In genomic region chr18:65523461-65523860, GRCh38 we compare ENCODE assay signal across 1 cellular context.
TF ChIP-seq lines count a peak whose summit lies in the region.

No MANE protein-coding gene starts in this region.

TF ChIP-seq in GM12878, 131 proteins besides CTCF, POLR2A, EP300 and RAD21 (continued from another document):
- TF ChIP-seq SKIL (IDR thresholded peaks at IDR 0.05; ENCODE audit: low read depth, poor library complexity, severe bottlenecking) = no peak
- no peak for TF ChIP-seq TCF3 (IDR thresholded peaks at IDR 0.05; ENCODE audit: borderline replicate concordance, insufficient read depth, low read depth, low read length)
- no peak for TF ChIP-seq ASH2L (IDR thresholded peaks at IDR 0.05; ENCODE audit: borderline replicate concordance, low read depth)
- TF ChIP-seq ZNF592 (IDR thresholded peaks at IDR 0.05) = no peak
- TF ChIP-seq BCLAF1 (IDR thresholded peaks at IDR 0.05) = no peak
- TF ChIP-seq HDAC6 (IDR thresholded peaks at IDR 0.05; ENCODE audit: unreplicated experiment) = no peak
- TF ChIP-seq ETV6 (conservative IDR thresholded peaks at IDR 0.05 in 1 of 2, IDR thresholded peaks at IDR 0.05 in 1 of 2; ENCODE audit: borderline replicate concordance in 1 of 2, low read depth in 1 of 2) = no peak
- no peak for TF ChIP-seq ZSCAN29 (IDR thresholded peaks at IDR 0.05)
- TF ChIP-seq E2F4 (IDR thresholded peaks at IDR 0.05; ENCODE audit: low read depth, low read length) = no peak
- no peak for TF ChIP-seq ATF2 (IDR thresholded peaks at IDR 0.05; ENCODE audit: low read length)
- TF ChIP-seq ZBED1 (IDR thresholded peaks at IDR 0.05; ENCODE audit: borderline replicate concordance) = no peak
- TF ChIP-seq IRF4 (IDR thresholded peaks at IDR 0.05; ENCODE audit: low read depth, low read length) = no peak
- no peak for TF ChIP-seq KLF5 (IDR thresholded peaks at IDR 0.05; ENCODE audit: partially characterized antibody)
- TF ChIP-seq TAF1 (IDR thresholded peaks at IDR 0.05; ENCODE audit: borderline replicate concordance, low read depth, low read length) = no peak
- no peak for TF ChIP-seq REST (IDR thresholded peaks at IDR 0.05; ENCODE audit: low read depth, low read length)
- TF ChIP-seq ZBTB4 (CRISPR knock-in tag; IDR thresholded peaks at IDR 0.05) = no peak
- no peak for TF ChIP-seq GABPA (IDR thresholded peaks at IDR 0.05; ENCODE audit: low read depth)
- TF ChIP-seq ZNF217 (IDR thresholded peaks at IDR 0.05) = no peak
